8 cellular contexts compared by ENCODE assay signal in genomic region chr2:62287895-62288589, GRCh38.
DNase-seq lines count a peak whose midpoint lies in the region; ATAC-seq, FAIRE-seq and TF ChIP-seq lines count a peak whose summit lies in the region.

No MANE protein-coding gene starts in this region.

- H3K9me3 ChIP-seq in CD8-positive, alpha-beta T cell (ENCODE audit: low read length) = peaks cover 8% of the 10 kb centered on the region
- peaks cover 24% of the 10 kb centered on the region; the same call in 1 of the 2 replicates for H3K9me3 ChIP-seq in PC-9 (ENCODE audit: insufficient read depth, low read depth)
- peaks cover 10% of the 10 kb centered on the region for H3K9me3 ChIP-seq in astrocyte (ENCODE audit: insufficient read depth, low read depth, low read length)

- BruUV-seq in PC-9 (replicated peaks; lab: Mats Ljungman, UMichigan) = no TSS peak

- H3K4me1 Mint-ChIP-seq in CD8-positive, alpha-beta T cell (ENCODE audit: low read depth) = peaks cover 17% of the 10 kb centered on the region
- H3K4me1 Mint-ChIP-seq in astrocyte (ENCODE audit: low read depth, unreplicated experiment) = peaks cover 12% of the 10 kb centered on the region

- H3K27me3 Mint-ChIP-seq in CD8-positive, alpha-beta T cell (ENCODE audit: low read depth) = no peaks in the 10 kb centered on the region
- H3K27me3 Mint-ChIP-seq in astrocyte (ENCODE audit: low read depth, unreplicated experiment) = peaks cover 2% of the 10 kb centered on the region

- peak overlapping the region; percentile 41 for H3K27ac Mint-ChIP-seq in CD8-positive, alpha-beta T cell
- H3K27ac Mint-ChIP-seq in astrocyte (ENCODE audit: unreplicated experiment) = peak overlapping the region; percentile 67

- H3F3A ChIP-seq in PC-9 (ENCODE audit: insufficient read depth, low read depth) = peaks cover 31% of the 10 kb centered on the region

- peak; percentile 36 to 81 (median 66) for DNase-seq in CD8-positive, alpha-beta T cell
- DNase-seq in KG1 (lab: John Stamatoyannopoulos, UW) (peak; percentile 64), PC-9 (peak; percentile 79 to 93), astrocyte (ENCODE audit: low read depth) (no peak), lung microvascular endothelial cell (ENCODE audit: low read depth in 2 of 2) (peak; percentile 57 to 63), frontal cortex (ENCODE audit: low spot score in 2 of 2) (no peak), GM10266 (ENCODE audit: extremely low spot score) (no peak)

- H3K79me2 ChIP-seq in PC-9 (ENCODE audit: low read depth) (0 out of 2 replicates have a peak, but pooled peaks cover 4% of the 10 kb centered on the region), astrocyte (ENCODE audit: insufficient read depth, low read length) (no peaks in the 10 kb centered on the region)

- H3K9me2 ChIP-seq in PC-9 (ENCODE audit: insufficient read depth) = no peaks in the 10 kb centered on the region

- no peaks in the 10 kb centered on the region for H3K36me3 ChIP-seq in CD8-positive, alpha-beta T cell (ENCODE audit: insufficient read depth, low read length)
- H3K36me3 ChIP-seq in PC-9 (ENCODE audit: low read depth) (no peaks in the 10 kb centered on the region), astrocyte (ENCODE audit: insufficient read depth, low read length) (no peaks in the 10 kb centered on the region)

- H3K36me3 Mint-ChIP-seq in CD8-positive, alpha-beta T cell = peaks cover 6% of the 10 kb centered on the region
- H3K36me3 Mint-ChIP-seq in astrocyte (ENCODE audit: low read depth, unreplicated experiment) = no peaks in the 10 kb centered on the region

- CTCF ChIA-PET in CD8-positive, alpha-beta T cell (lab: Charles Lee) = interaction anchor here (1.9 kb wide), 1 partner anchor 13 kb away, joined by 7 read pairs; no protein-coding TSS in a partner anchor
- CTCF ChIA-PET in PC-9 (lab: Charles Lee) = no interaction called here

- no peak overlapping the region for H3K9ac ChIP-seq in astrocyte (ENCODE audit: low read length)

- TF ChIP-seq CTCF in CD8-positive, alpha-beta T cell (IDR thresholded peaks at IDR 0.05) = no peak
- TF ChIP-seq CTCF in PC-9 (conservative IDR thresholded peaks at IDR 0.05) = no peak
- TF ChIP-seq CTCF in astrocyte (IDR thresholded peaks at IDR 0.05; ENCODE audit: insufficient read depth, low read depth, low read length) = no peak
- no peak for TF ChIP-seq CTCF in GM10266 (IDR thresholded peaks at IDR 0.05; ENCODE audit: control insufficient read depth, insufficient read depth, low read depth, missing control alignments)

- no peak for FAIRE-seq in astrocyte (lab: Jason Lieb, UNC)
- FAIRE-seq in frontal cortex (lab: Jason Lieb, UNC) = no peak

- peak overlapping the region; percentile 20 for H3K4me2 ChIP-seq in PC-9
- no peak overlapping the region for H3K4me2 ChIP-seq in astrocyte (ENCODE audit: low read length)

- H3K27me3 ChIP-seq in CD8-positive, alpha-beta T cell (ENCODE audit: insufficient read depth, low read length) = no peaks in the 10 kb centered on the region
- H3K27me3 ChIP-seq in PC-9 (ENCODE audit: insufficient read depth, low read depth) (no peaks in the 10 kb centered on the region), astrocyte (ENCODE audit: insufficient read depth, low read length) (no peaks in the 10 kb centered on the region)

- H2AFZ ChIP-seq in PC-9 (no peak overlapping the region), astrocyte (ENCODE audit: low read depth, low read length) (no peak overlapping the region)

- H3K27ac ChIP-seq in CD8-positive, alpha-beta T cell (ENCODE audit: low read depth, low read length) = no peak overlapping the region
- H3K27ac ChIP-seq in PC-9 (peak overlapping the region; percentile 58), astrocyte (ENCODE audit: low read depth, low read length) (no peak overlapping the region)

- peak; percentile 71 for ATAC-seq in CD8-positive, alpha-beta T cell
- peak; percentile 87 for ATAC-seq in GM21381 (IDR thresholded peaks at IDR 0.05; ENCODE audit: unreplicated experiment)

- POLR2A ChIA-PET in CD8-positive, alpha-beta T cell (lab: Charles Lee) = interaction anchor here (0.6 to 1.1 kb wide), 3 partner anchors 26 to 1158 kb away, joined by 3 to 4 read pairs (median 3); no protein-coding TSS in a partner anchor
- POLR2A ChIA-PET in PC-9 (lab: Charles Lee; ENCODE audit: unreplicated experiment) = interaction anchor here (0.5 kb wide), 1 partner anchor 1223 kb away, joined by 8 read pairs; no protein-coding TSS in a partner anchor

- no peaks in the 10 kb centered on the region for H4K20me1 ChIP-seq in PC-9 (ENCODE audit: insufficient read depth)
- H4K20me1 ChIP-seq in astrocyte (ENCODE audit: insufficient read depth, low read length) = no peaks in the 10 kb centered on the region

- intact Hi-C loops in CD8-positive, alpha-beta T cell (cut with DNase I, micrococcal nuclease) = no loop called here
- intact Hi-C loops in PC-9 (cut with micrococcal nuclease; ENCODE audit: unreplicated experiment) = loop anchor here (2.0 kb wide), 1 partner anchor 91 kb away; the partner anchor contains the start of gene B3GNT2

- no peak overlapping the region for H3K4me3 Mint-ChIP-seq in CD8-positive, alpha-beta T cell
- no peak overlapping the region for H3K4me3 Mint-ChIP-seq in astrocyte (ENCODE audit: unreplicated experiment)

- H3K4me3 ChIP-seq in CD8-positive, alpha-beta T cell (ENCODE audit: low read depth, low read length) = no peak overlapping the region
- H3K4me3 ChIP-seq in PC-9 (no peak overlapping the region), astrocyte (ENCODE audit: insufficient read depth, low read depth, low read length) (no peak overlapping the region)

- H3K9me3 Mint-ChIP-seq in CD8-positive, alpha-beta T cell = peaks cover 6% of the 10 kb centered on the region
- peaks cover 8% of the 10 kb centered on the region for H3K9me3 Mint-ChIP-seq in astrocyte (ENCODE audit: unreplicated experiment)

- peaks cover 12% of the 10 kb centered on the region for H3K4me1 ChIP-seq in CD8-positive, alpha-beta T cell (ENCODE audit: insufficient read depth, low read length)
- H3K4me1 ChIP-seq in PC-9 (replicated peaks; ENCODE audit: insufficient read depth) (peaks cover 43% of the 10 kb centered on the region), astrocyte (ENCODE audit: insufficient read depth, low read length) (peaks cover 3% of the 10 kb centered on the region)

Comparison
In these comparisons a context has a peak if more than half of its experiments do, and no peak if none do; other contexts are left out.
1. DNase-seq: peak in CD8-positive, alpha-beta T cell (7 of 7), KG1 (single experiment), PC-9 (2 of 2) and lung microvascular endothelial cell (2 of 2); none in astrocyte (single experiment), frontal cortex (0 of 2) and GM10266 (single experiment).